Comparison of ENCODE assay signal across 24 cellular contexts in the genomic region with DNA sequence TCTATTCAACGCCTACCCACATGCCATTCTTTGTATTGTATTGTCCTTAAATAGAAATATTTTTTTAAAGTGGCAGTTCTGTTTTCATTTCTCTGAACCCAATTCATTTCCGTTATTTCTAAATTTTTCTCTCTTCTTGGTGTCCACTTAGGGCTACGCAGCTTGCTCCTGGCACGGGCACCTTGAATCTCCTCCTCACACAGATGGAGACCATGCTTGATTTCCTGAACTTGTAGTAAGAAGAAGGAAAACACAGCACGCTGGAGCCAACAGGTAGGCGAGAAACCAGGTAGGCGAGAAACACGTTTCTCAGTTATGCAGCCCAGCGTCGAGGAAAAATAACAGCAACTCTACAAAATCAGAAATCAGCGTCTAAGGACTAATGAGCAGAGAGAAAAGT.
"Had no signal": no experiment of that assay in that cellular context is flagged by ENCODE, and none has a peak within 500 bp of the region (broad histone marks: within the 10 kb centered on the region; RNA-seq: fewer than 3 reads in every experiment).

No MANE protein-coding gene starts in this region.

- H3K27me3 Mint-ChIP-seq: dendritic cell treated with granulocyte-macrophage colony-stimulating factor and Interleukin-4, amounts not matched to agents 40 ng/mL and 50 ng/mL, for 4 days had no signal

- H3K4me1 ChIP-seq: colonic mucosa, esophagus squamous epithelium, heart right ventricle, left lung, lower lobe of right lung had no signal

- H3K4me1 Mint-ChIP-seq: mesothelial cell of epicardium, naive B cell had no signal

- DNase-seq: colonic mucosa; cortex of kidney; effector CD8-positive, alpha-beta T cell; effector memory CD8-positive, alpha-beta T cell; endodermal cell; erythroblast; esophagus squamous epithelium; foreskin fibroblast; foreskin melanocyte; gastrocnemius medialis; glutamatergic neuron; head of caudate nucleus; heart right ventricle; hippocampal formation; left cardiac atrium; left lung; left ventricle myocardium superior; lower lobe of right lung; mesenchymal stem cell; mucosa of descending colon; naive B cell had no signal

- H3K9me3 ChIP-seq: colonic mucosa, esophagus squamous epithelium, gastrocnemius medialis, heart right ventricle, left lung, lower lobe of right lung, mucosa of descending colon had no signal

- H3K9me3 Mint-ChIP-seq: dendritic cell treated with granulocyte-macrophage colony-stimulating factor and Interleukin-4, amounts not matched to agents 40 ng/mL and 50 ng/mL, for 4 days had no signal

- H3K27me3 ChIP-seq: colonic mucosa, esophagus squamous epithelium, gastrocnemius medialis, heart right ventricle, left lung had no signal

- H3K27ac ChIP-seq: colonic mucosa, epithelial cell of prostate, esophagus squamous epithelium, gastrocnemius medialis, heart right ventricle, left lung, lower lobe of right lung had no signal

- H3K4me3 Mint-ChIP-seq: dendritic cell treated with granulocyte-macrophage colony-stimulating factor and Interleukin-4, amounts not matched to agents 40 ng/mL and 50 ng/mL, for 4 days; effector memory CD8-positive, alpha-beta T cell; endodermal cell; mesothelial cell of epicardium; naive B cell had no signal

- H3K36me3 Mint-ChIP-seq: mesothelial cell of epicardium, naive B cell had no signal

- H3K27ac Mint-ChIP-seq: dendritic cell treated with granulocyte-macrophage colony-stimulating factor and Interleukin-4, amounts not matched to agents 40 ng/mL and 50 ng/mL, for 4 days; effector memory CD8-positive, alpha-beta T cell; endodermal cell; mesothelial cell of epicardium had no signal
